Comparison of ENCODE assay signal across 18 cellular contexts in genomic region chr11:119702261-119702591, GRCh38. TPM values are rescaled to one million over a fixed set of nuclear protein-coding genes. Genes with fewer than 3 reads are reported as not detected.
DNase-seq lines count a peak whose midpoint lies in the region; ATAC-seq and TF ChIP-seq lines count a peak whose summit lies in the region.
"Had no signal": no experiment of that assay in that cellular context is flagged by ENCODE, and none has a peak within 500 bp of the region (broad histone marks: within the 10 kb centered on the region; RNA-seq: fewer than 3 reads in every experiment).

No MANE protein-coding gene starts in this region.

- no peaks in the 10 kb centered on the region for H3K4me1 ChIP-seq in OCI-LY7 (ENCODE audit: insufficient read depth, low read length, poor library complexity, severe bottlenecking)
- H3K4me1 ChIP-seq: uterus had no signal

- no peaks in the 10 kb centered on the region for H3K79me2 ChIP-seq in OCI-LY7 (ENCODE audit: insufficient read depth, low read depth, low read length)

- peak overlapping the region in 2 of 3 experiments; percentile 54 to 63 for H3K27ac Mint-ChIP-seq in nephron
- H3K27ac Mint-ChIP-seq: activated naive CD4-positive, alpha-beta T cell treated with anti-CD3 and anti-CD28 coated beads, Interleukin-2, amount 50 U/mL, for 24 hours had no signal

- no peak overlapping the region for H3K4me2 ChIP-seq in OCI-LY7 (ENCODE audit: low read length)

- no peak overlapping the region for H2AFZ ChIP-seq in OCI-LY7 (ENCODE audit: low read length)

- POLR2A ChIA-PET in OCI-LY7 (lab: Charles Lee), result no interaction called here

- no peak overlapping the region for H3K4me3 Mint-ChIP-seq in nephron
- H3K4me3 Mint-ChIP-seq: activated naive CD4-positive, alpha-beta T cell treated with anti-CD3 and anti-CD28 coated beads, Interleukin-2, amount 50 U/mL, for 24 hours had no signal

- H3K36me3 ChIP-seq in OCI-LY7 (ENCODE audit: insufficient read depth, low read length), result no peaks in the 10 kb centered on the region
- H3K36me3 ChIP-seq: uterus had no signal

- H3K27me3 Mint-ChIP-seq in nephron (ENCODE audit: low read depth), result peaks cover 4% of the 10 kb centered on the region
- H3K27me3 Mint-ChIP-seq: activated naive CD4-positive, alpha-beta T cell treated with anti-CD3 and anti-CD28 coated beads, Interleukin-2, amount 50 U/mL, for 24 hours; progenitor cell of endocrine pancreas had no signal

- peak; percentile 52 for DNase-seq in EH (ENCODE audit: low read depth)
- peak; percentile 87 for DNase-seq in NCI-H82 treated with DMSO at 0.1 percent for 48 hours (lab: John Stamatoyannopoulos, UW; ENCODE audit: unreplicated experiment)
- peak; percentile 41 for DNase-seq in cerebellum (ENCODE audit: low spot score)
- DNase-seq in OCI-LY7 (ENCODE audit: low spot score), result no peak
- DNase-seq in NCI-H526 treated with DMSO at 0.1 percent for 48 hours (lab: John Stamatoyannopoulos, UW), result no peak
- DNase-seq: activated CD4-positive, CD25-positive, alpha-beta regulatory T cell; activated CD8-positive, alpha-beta memory T cell treated with anti-CD3 and anti-CD28 coated beads, Interleukin-2, amount 50 U/mL, for 48 hours; Karpas-422; mesendoderm; NCI-H2081; stimulated activated CD8-positive, alpha-beta memory T cell treated with anti-CD3 and anti-CD28 coated beads, Interleukin-4, amount 100 ng/mL, for 48 hours; SW 1271; uterus had no signal

- no peaks in the 10 kb centered on the region for H3K9me3 ChIP-seq in OCI-LY7 (ENCODE audit: low read length)
- H3K9me3 ChIP-seq: uterus had no signal

- H3K36me3 Mint-ChIP-seq in nephron (ENCODE audit: low read depth), result peaks cover 8% of the 10 kb centered on the region
- H3K36me3 Mint-ChIP-seq: activated naive CD4-positive, alpha-beta T cell treated with anti-CD3 and anti-CD28 coated beads, Interleukin-2, amount 50 U/mL, for 24 hours had no signal

- no peak overlapping the region for H3K27ac ChIP-seq in OCI-LY7 (ENCODE audit: low read depth, low read length, poor library complexity, severe bottlenecking)
- H3K27ac ChIP-seq: uterus had no signal

- intact Hi-C loops in OCI-LY7 (cut with micrococcal nuclease; ENCODE audit: unreplicated experiment), result no loop called here

- ATAC-seq in GM19455 (IDR thresholded peaks at IDR 0.05; ENCODE audit: unreplicated experiment), result no peak
- ATAC-seq in HG03469 (IDR thresholded peaks at IDR 0.05; ENCODE audit: unreplicated experiment), result no peak

- no peaks in the 10 kb centered on the region for H3K9me3 Mint-ChIP-seq in nephron
- H3K9me3 Mint-ChIP-seq: activated naive CD4-positive, alpha-beta T cell treated with anti-CD3 and anti-CD28 coated beads, Interleukin-2, amount 50 U/mL, for 24 hours had no signal

- no peak for TF ChIP-seq CTCF in nephron (IDR thresholded peaks at IDR 0.05; ENCODE audit: unreplicated experiment in 3 of 3)
- TF ChIP-seq CTCF in OCI-LY7 (conservative IDR thresholded peaks at IDR 0.05; ENCODE audit: low read length), result no peak

- CTCF ChIA-PET in OCI-LY7 (lab: Charles Lee; ENCODE audit: unreplicated experiment), result no interaction called here

- no peaks in the 10 kb centered on the region for H3K9me2 ChIP-seq in OCI-LY7 (ENCODE audit: insufficient read depth, low read length)

- no TSS peak for BruUV-seq in OCI-LY7 (replicated peaks; lab: Mats Ljungman, UMichigan)

- H3K4me1 Mint-ChIP-seq in nephron, result peaks cover 35% of the 10 kb centered on the region
- H3K4me1 Mint-ChIP-seq: activated naive CD4-positive, alpha-beta T cell treated with anti-CD3 and anti-CD28 coated beads, Interleukin-2, amount 50 U/mL, for 24 hours had no signal

- no peak overlapping the region for H3K4me3 ChIP-seq in OCI-LY7 (ENCODE audit: low read depth, low read length, poor library complexity, severe bottlenecking)
- H3K4me3 ChIP-seq: uterus had no signal

- no peaks in the 10 kb centered on the region for H4K20me1 ChIP-seq in OCI-LY7 (ENCODE audit: insufficient read depth, low read length)

RNA-seq across cellular contexts. Expression of gene NECTIN1, which starts 26.8 kb away (rescaled TPM):
- 20.1 TPM for total RNA-seq in cerebellum
- 2.3 and 5.8 TPM in 2 replicates for total RNA-seq in OCI-LY7 (2014; rRNA removed; shearing (Covaris generic))
- total RNA-seq in OCI-LY7 (2022), result 11.5 and 14.3 TPM in 2 replicates

Comparison
In these comparisons a context has a peak if more than half of its experiments do, and no peak if none do; other contexts are left out.
1. DNase-seq: peak in EH (single experiment), NCI-H82 treated with DMSO at 0.1 percent for 48 hours (single experiment) and cerebellum (single experiment); none in OCI-LY7 (single experiment) and NCI-H526 treated with DMSO at 0.1 percent for 48 hours (single experiment).